Comparison of ENCODE assay signal across 9 cellular contexts in genomic region chr1:236451796-236452373, GRCh38. TPM values are rescaled to one million over a fixed set of nuclear protein-coding genes. Genes with fewer than 3 reads are reported as not detected.
DNase-seq lines count a peak whose midpoint lies in the region; ATAC-seq, FAIRE-seq and TF ChIP-seq lines count a peak whose summit lies in the region.
"Had no signal": no experiment of that assay in that cellular context is flagged by ENCODE, and none has a peak within 500 bp of the region (broad histone marks: within the 10 kb centered on the region; RNA-seq: fewer than 3 reads in every experiment).

No MANE protein-coding gene starts in this region.

- peaks cover 4% of the 10 kb centered on the region for H3K36me3 Mint-ChIP-seq in T-helper 17 cell (ENCODE audit: low read depth)

- no peaks in the 10 kb centered on the region for H3K27me3 ChIP-seq in mammary epithelial cell (ENCODE audit: insufficient read depth, low read length)
- no peaks in the 10 kb centered on the region for H3K27me3 ChIP-seq in pancreas
- H3K27me3 ChIP-seq in vagina, result no peaks in the 10 kb centered on the region

- H3K4me3 Mint-ChIP-seq in T-helper 17 cell, result no peak overlapping the region
- H3K4me3 Mint-ChIP-seq: nephron had no signal

- peak; percentile 77 for ATAC-seq in T-helper 17 cell
- peak; percentile 56 to 88 (median 74) for ATAC-seq in pancreas
- no peak for ATAC-seq in HG03135 (IDR thresholded peaks at IDR 0.05; ENCODE audit: unreplicated experiment)

- TF ChIP-seq CTCF in HFF-Myc (IDR thresholded peaks at IDR 0.05; ENCODE audit: low read depth, low read length, missing control alignments), result peak; percentile 50
- TF ChIP-seq CTCF in mammary epithelial cell (conservative IDR thresholded peaks at IDR 0.05 in 1 of 2, IDR thresholded peaks at IDR 0.05 in 1 of 2; ENCODE audit: extremely low read depth in 1 of 2, insufficient read depth in 1 of 2, low read depth in 1 of 2, low read length in 2 of 2), result peak; percentile 34 to 54
- peak; percentile 27 to 41 (median 34) for TF ChIP-seq CTCF in pancreas (IDR thresholded peaks at IDR 0.05)
- no peak for TF ChIP-seq CTCF in vagina (IDR thresholded peaks at IDR 0.05)

- H4K20me1 ChIP-seq in mammary epithelial cell (ENCODE audit: insufficient read depth, low read length), result no peaks in the 10 kb centered on the region

- H3K9me3 ChIP-seq in T-helper 17 cell (ENCODE audit: control insufficient read depth, low read length, poor library complexity, severe bottlenecking) (no peaks in the 10 kb centered on the region), mammary epithelial cell (replicated peaks; ENCODE audit: insufficient read depth, low read length) (no peaks in the 10 kb centered on the region), pancreas (no peaks in the 10 kb centered on the region), vagina (no peaks in the 10 kb centered on the region)

- H3K4me2 ChIP-seq in mammary epithelial cell (ENCODE audit: insufficient read depth, low read depth, low read length), result no peak overlapping the region

- peak; percentile 31 for DNase-seq in Daoy (ENCODE audit: low read depth)
- no peak for DNase-seq in HFF-Myc (ENCODE audit: extremely low read depth, low read depth)
- DNase-seq in T-helper 17 cell, result peak in 1 of 3 donors; percentile 39
- peak; percentile 6 for DNase-seq in mammary epithelial cell
- peak in 4 of 6 donors; percentile 6 to 58 (median 34) for DNase-seq in pancreas
- DNase-seq in NCI-H1105 treated with DMSO at 0.1 percent for 48 hours (lab: John Stamatoyannopoulos, UW), result no peak
- no peak for DNase-seq in vagina (ENCODE audit: extremely low spot score in 2 of 2)

- CTCF ChIA-PET in mammary epithelial cell (lab: Charles Lee; ENCODE audit: low non-redundant PET), result no interaction called here

- no peak overlapping the region for H3K9ac ChIP-seq in mammary epithelial cell (ENCODE audit: insufficient read depth, low read length)

- H3K4me1 Mint-ChIP-seq in T-helper 17 cell, result peaks cover 7% of the 10 kb centered on the region
- H3K4me1 Mint-ChIP-seq: nephron had no signal

- dilution Hi-C loops in mammary epithelial cell (cut with HindIII; ENCODE audit: low sequenced_read_pairs), result loop anchor here (5.0 kb wide), 2 partner anchors 45 to 50 kb away; no protein-coding TSS in a partner anchor

- no peak overlapping the region for H3K4me3 ChIP-seq in HFF-Myc (replicated peaks; ENCODE audit: low read depth, low read length)
- no peak overlapping the region for H3K4me3 ChIP-seq in mammary epithelial cell (replicated peaks in 1 of 3; ENCODE audit: insufficient read depth in 1 of 3, low read depth in 2 of 3, low read length in 3 of 3)
- no peak overlapping the region for H3K4me3 ChIP-seq in pancreas
- H3K4me3 ChIP-seq in vagina, result no peak overlapping the region

- 73% methylated on average over 5 of the region's 6 CpGs for WGBS in mammary epithelial cell (ENCODE audit: low coverage, missing lambda C conversion rate)
- 75 to 82% methylated on average over 6 of the region's 6 CpGs for WGBS in pancreas, 2 donors

- H3K27ac ChIP-seq in mammary epithelial cell (ENCODE audit: insufficient read depth, low read depth, low read length) (no peak overlapping the region), pancreas (no peak overlapping the region), vagina (no peak overlapping the region)

- no peak overlapping the region for H3K27ac Mint-ChIP-seq in T-helper 17 cell
- H3K27ac Mint-ChIP-seq: nephron had no signal

- no peak for FAIRE-seq in pancreas (lab: Jason Lieb, UNC)

- in situ Hi-C loops in mammary epithelial cell (cut with MboI; ENCODE audit: low sequenced_read_pairs in 2 of 2), result no loop called here

- BruUV-seq in mammary epithelial cell (replicated peaks; lab: Mats Ljungman, UMichigan), result no TSS peak

- intact Hi-C loops in mammary epithelial cell (cut with micrococcal nuclease) (no loop called here), pancreas (cut with DNase I) (no loop called here), vagina (cut with DNase I) (no loop called here)

- peaks cover 2% of the 10 kb centered on the region for H3K4me1 ChIP-seq in mammary epithelial cell (ENCODE audit: insufficient read depth, low read length)
- H3K4me1 ChIP-seq in pancreas, result no peaks in the 10 kb centered on the region
- no peaks in the 10 kb centered on the region for H3K4me1 ChIP-seq in vagina

- no peaks in the 10 kb centered on the region for H3K27me3 Mint-ChIP-seq in T-helper 17 cell

- no peaks in the 10 kb centered on the region for H3K79me2 ChIP-seq in mammary epithelial cell (ENCODE audit: insufficient read depth, low read length)

- H2AFZ ChIP-seq in mammary epithelial cell (ENCODE audit: low read depth, low read length), result no peak overlapping the region

- TF ChIP-seq POLR2A in vagina (IDR thresholded peaks at IDR 0.05), result no peak

- H3K36me3 ChIP-seq in mammary epithelial cell (ENCODE audit: insufficient read depth, low read length), result no peaks in the 10 kb centered on the region
- no peaks in the 10 kb centered on the region for H3K36me3 ChIP-seq in pancreas
- no peaks in the 10 kb centered on the region for H3K36me3 ChIP-seq in vagina

RNA-seq across cellular contexts. Expression of gene EDARADD, which starts 57.8 kb away (rescaled TPM):
- 2.7 and 6.0 TPM in 2 replicates for total RNA-seq in Daoy (2014; rRNA removed; shearing (Covaris generic))
- total RNA-seq in T-helper 17 cell (1 to 10 TPM in 1 of 2 donors, under 1 TPM in 1; 0.37 to 2.5 TPM), mammary epithelial cell (10 to 100 TPM; 17.8 to 20.2 TPM), pancreas (1 to 10 TPM; 1.3 to 4.1 (median 3.0) TPM), vagina (1.2 TPM)
- polyA plus RNA-seq in mammary epithelial cell (8.4 TPM), pancreas (1 to 10 TPM; 1.2 to 9.5 TPM)
- 11.3 TPM for polyA minus RNA-seq in mammary epithelial cell

Comparison
In these comparisons a context has a peak if more than half of its experiments do, and no peak if none do; other contexts are left out.
1. DNase-seq: peak in Daoy (single experiment), mammary epithelial cell (single experiment) and pancreas (4 of 6); none in HFF-Myc (single experiment), NCI-H1105 treated with DMSO at 0.1 percent for 48 hours (single experiment) and vagina (0 of 2).
2. CTCF ChIP-seq: peak in HFF-Myc (single experiment), mammary epithelial cell (2 of 2) and pancreas (4 of 4); none in vagina (0 of 3).